Comparison of ENCODE assay signal across 21 cellular contexts in the genomic region with DNA sequence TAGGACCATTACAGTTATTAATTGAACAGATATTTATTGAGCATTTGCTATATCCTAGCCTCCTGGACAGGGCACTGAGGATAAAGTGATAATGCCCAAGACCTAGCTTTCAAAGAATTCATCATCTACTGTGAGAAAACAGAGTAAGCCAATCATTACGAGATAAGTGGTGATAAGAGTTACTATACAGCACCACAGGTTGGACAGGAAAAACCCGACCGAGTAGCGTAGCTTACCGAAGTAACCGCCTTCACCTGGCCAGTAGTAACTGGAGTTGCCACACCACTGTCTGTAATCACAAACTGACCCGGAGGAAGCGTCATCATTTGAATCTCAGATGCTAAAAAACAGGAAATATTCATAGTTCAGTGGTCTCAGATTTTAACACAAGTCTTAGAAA. TPM values are rescaled to one million over a fixed set of nuclear protein-coding genes. Genes with fewer than 3 reads are reported as not detected.
DNase-seq lines count a peak whose midpoint lies in the region; ATAC-seq, FAIRE-seq and TF ChIP-seq lines count a peak whose summit lies in the region.
"Had no signal": no experiment of that assay in that cellular context is flagged by ENCODE, and none has a peak within 500 bp of the region (broad histone marks: within the 10 kb centered on the region; RNA-seq: fewer than 3 reads in every experiment).

No MANE protein-coding gene starts in this region.

- H3K4me3 Mint-ChIP-seq in activated CD8-positive, alpha-beta T cell treated with anti-CD3 and anti-CD28 coated beads for 36 hours, result no peak overlapping the region
- H3K4me3 Mint-ChIP-seq: CD14-positive monocyte; CD4-positive, alpha-beta T cell; CD8-positive, alpha-beta memory T cell; HFFc6 had no signal

- no peak for TF ChIP-seq POLR2A in prostate gland (IDR thresholded peaks at IDR 0.05)

- no peaks in the 10 kb centered on the region for H3K4me1 ChIP-seq in prostate gland (replicated peaks)
- H3K4me1 ChIP-seq: BLaER1, HAP-1 had no signal

- H3K36me3 ChIP-seq in bronchial epithelial cell (ENCODE audit: control insufficient read depth, insufficient read depth, low read length), result peaks cover 1% of the 10 kb centered on the region
- H3K36me3 ChIP-seq in prostate gland, result no peaks in the 10 kb centered on the region
- H3K36me3 ChIP-seq in WERI-Rb-1, result peaks cover 10% of the 10 kb centered on the region; the same call in 1 of the 2 replicates

- WGBS in prostate gland, result 83% methylated on average over 8 of the region's 8 CpGs

- TF ChIP-seq CTCF in bronchial epithelial cell (IDR thresholded peaks at IDR 0.05; ENCODE audit: insufficient read depth, low read length, severe bottlenecking) (no peak), prostate gland (IDR thresholded peaks at IDR 0.05) (no peak), WERI-Rb-1 (IDR thresholded peaks at IDR 0.05; ENCODE audit: low read depth, low read length) (no peak)
- TF ChIP-seq CTCF in activated CD8-positive, alpha-beta T cell treated with anti-CD3 and anti-CD28 coated beads for 36 hours (IDR thresholded peaks at IDR 0.05), result no peak

- H3K27me3 ChIP-seq in bronchial epithelial cell (ENCODE audit: control insufficient read depth, insufficient read depth, low read length) (no peaks in the 10 kb centered on the region), prostate gland (replicated peaks; ENCODE audit: insufficient read depth) (no peaks in the 10 kb centered on the region), WERI-Rb-1 (ENCODE audit: insufficient read depth, low read depth, severe bottlenecking) (no peaks in the 10 kb centered on the region)
- H3K27me3 ChIP-seq: BLaER1 had no signal

- H3K9me3 ChIP-seq in prostate gland (no peaks in the 10 kb centered on the region), WERI-Rb-1 (ENCODE audit: severe bottlenecking) (no peaks in the 10 kb centered on the region)
- H3K9me3 ChIP-seq: BLaER1, HAP-1 had no signal

- DNase-seq in ELF-1 (ENCODE audit: low read depth, low spot score) (peak; percentile 24), bronchial epithelial cell (ENCODE audit: low read depth) (no peak), prostate gland (ENCODE audit: low spot score) (peak; percentile 20), GM03348 (ENCODE audit: low spot score) (no peak), activated gamma-delta T cell treated with Interleukin-2 at 50 U/mL for 16 hours (no peak), WERI-Rb-1 (no peak)
- DNase-seq in activated CD8-positive, alpha-beta T cell treated with anti-CD3 and anti-CD28 coated beads for 36 hours, result no peak
- DNase-seq: Calu3; CD4-positive, alpha-beta T cell; CD8-positive, alpha-beta memory T cell; DMS53; DMS79 treated with DMSO at 0.1 percent for 48 hours; GOT3; HFFc6 had no signal

- POLR2A ChIA-PET in activated CD8-positive, alpha-beta T cell treated with anti-CD3 and anti-CD28 coated beads for 36 hours (lab: Charles Lee), result no interaction called here

- ATAC-seq in activated CD8-positive, alpha-beta T cell treated with anti-CD3 and anti-CD28 coated beads for 36 hours, result no peak
- ATAC-seq: GM12878 had no signal

- H3K4me1 Mint-ChIP-seq in activated CD8-positive, alpha-beta T cell treated with anti-CD3 and anti-CD28 coated beads for 36 hours (ENCODE audit: low read depth), result no peaks in the 10 kb centered on the region
- H3K4me1 Mint-ChIP-seq: CD8-positive, alpha-beta memory T cell had no signal

- H3K36me3 Mint-ChIP-seq in activated CD8-positive, alpha-beta T cell treated with anti-CD3 and anti-CD28 coated beads for 36 hours (ENCODE audit: low read depth), result peaks cover 23% of the 10 kb centered on the region

- FAIRE-seq in bronchial epithelial cell (lab: Jason Lieb, UNC), result peak; percentile 52
- FAIRE-seq: G401.6, GM12878, GM19239, H54 had no signal

- H3K27me3 Mint-ChIP-seq in activated CD8-positive, alpha-beta T cell treated with anti-CD3 and anti-CD28 coated beads for 36 hours, result no peaks in the 10 kb centered on the region
- H3K27me3 Mint-ChIP-seq: CD4-positive, alpha-beta T cell; CD8-positive, alpha-beta memory T cell had no signal

- no peaks in the 10 kb centered on the region for H3K9me3 Mint-ChIP-seq in activated CD8-positive, alpha-beta T cell treated with anti-CD3 and anti-CD28 coated beads for 36 hours
- H3K9me3 Mint-ChIP-seq: CD14-positive monocyte; CD4-positive, alpha-beta T cell; CD8-positive, alpha-beta memory T cell; HFFc6 had no signal

- no peak overlapping the region for H3K27ac ChIP-seq in prostate gland
- no peak overlapping the region for H3K27ac ChIP-seq in WERI-Rb-1
- H3K27ac ChIP-seq: BLaER1 had no signal

- no peak overlapping the region for H3K27ac Mint-ChIP-seq in activated CD8-positive, alpha-beta T cell treated with anti-CD3 and anti-CD28 coated beads for 36 hours
- H3K27ac Mint-ChIP-seq: CD4-positive, alpha-beta T cell; HFFc6 had no signal

- H3K4me3 ChIP-seq in bronchial epithelial cell (ENCODE audit: low read depth, low read length) (no peak overlapping the region), prostate gland (no peak overlapping the region), WERI-Rb-1 (ENCODE audit: low read depth, low read length) (no peak overlapping the region)
- H3K4me3 ChIP-seq: BLaER1, GM12878, HAP-1 had no signal

- intact Hi-C loops in prostate gland (cut with DNase I), result no loop called here
- intact Hi-C loops in activated CD8-positive, alpha-beta T cell treated with anti-CD3 and anti-CD28 coated beads for 36 hours (cut with micrococcal nuclease), result no loop called here

- CTCF ChIA-PET in activated CD8-positive, alpha-beta T cell treated with anti-CD3 and anti-CD28 coated beads for 36 hours (lab: Charles Lee), result no interaction called here

RNA-seq across cellular contexts. Expression of a gene that starts 10.0 kb away (rescaled TPM):
- total RNA-seq in bronchial epithelial cell, result 9.6 and 26.3 TPM in 2 replicates
- total RNA-seq in prostate gland, result 10 to 100 TPM; 26.2 to 51.4 TPM
- total RNA-seq in activated CD8-positive, alpha-beta T cell treated with anti-CD3 and anti-CD28 coated beads for 36 hours, result 10 to 100 TPM; 35.2 to 36.6 TPM

Comparison
In these comparisons a context has a peak if more than half of its experiments do, and no peak if none do; other contexts are left out.
1. DNase-seq: peak in ELF-1 (single experiment) and prostate gland (single experiment); none in bronchial epithelial cell (single experiment), GM03348 (single experiment), activated gamma-delta T cell treated with Interleukin-2 at 50 U/mL for 16 hours (single experiment), WERI-Rb-1 (single experiment) and activated CD8-positive, alpha-beta T cell treated with anti-CD3 and anti-CD28 coated beads for 36 hours (single experiment).